In the genomic region with DNA sequence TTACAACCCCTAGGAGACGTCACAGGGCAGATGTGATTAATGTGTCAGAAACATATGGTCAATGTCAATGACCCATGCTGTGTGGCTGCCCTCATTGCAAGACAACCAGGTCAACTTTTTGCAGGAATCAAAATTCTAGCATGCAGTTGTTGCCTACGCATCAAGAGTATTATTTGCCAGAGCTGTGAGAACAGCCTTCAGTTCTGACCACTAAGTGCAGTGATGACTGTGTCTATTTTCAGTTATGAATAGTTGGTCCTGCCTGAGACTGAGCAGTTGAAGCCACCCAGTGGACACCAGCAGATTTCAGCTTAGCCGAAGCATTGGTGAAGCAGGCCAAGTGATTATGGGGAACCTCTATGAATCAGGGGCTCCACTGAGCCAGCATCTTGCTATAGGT, we compare ENCODE assay signal across 7 cellular contexts. TPM values are rescaled to one million over a fixed set of nuclear protein-coding genes. Genes with fewer than 3 reads are reported as not detected.
DNase-seq lines count a peak whose midpoint lies in the region; ATAC-seq and TF ChIP-seq lines count a peak whose summit lies in the region.

No MANE protein-coding gene starts in this region.

- TF ChIP-seq POLR2A in tibial nerve (IDR thresholded peaks at IDR 0.05), result no peak

- no peak overlapping the region for H3K4me3 ChIP-seq in tibial nerve

- no peaks in the 10 kb centered on the region for H3K27me3 ChIP-seq in tibial nerve

- H3K27ac Mint-ChIP-seq in stimulated activated memory B cell treated with anti-CD40 and anti-IgM and Interleukin-4, amounts not matched to agents 10 μg/mL and 1 μg/mL and 100 μg/mL, for 72 hours, result no peak overlapping the region

- H3K9me3 ChIP-seq in tibial nerve, result no peaks in the 10 kb centered on the region

- no peak overlapping the region for H3K27ac ChIP-seq in tibial nerve

- no peaks in the 10 kb centered on the region for H3K27me3 Mint-ChIP-seq in stimulated activated memory B cell treated with anti-CD40 and anti-IgM and Interleukin-4, amounts not matched to agents 10 μg/mL and 1 μg/mL and 100 μg/mL, for 72 hours

- no peak for TF ChIP-seq EP300 in tibial nerve (IDR thresholded peaks at IDR 0.05)

- ATAC-seq in HG02678 (IDR thresholded peaks at IDR 0.05; ENCODE audit: unreplicated experiment), result peak; percentile 88
- ATAC-seq in stimulated activated memory B cell treated with anti-CD40 and anti-IgM and Interleukin-4, amounts not matched to agents 10 μg/mL and 1 μg/mL and 100 μg/mL, for 72 hours, result peak; percentile 74

- H3K4me1 Mint-ChIP-seq in stimulated activated memory B cell treated with anti-CD40 and anti-IgM and Interleukin-4, amounts not matched to agents 10 μg/mL and 1 μg/mL and 100 μg/mL, for 72 hours, result no peaks in the 10 kb centered on the region

- no peak overlapping the region for H3K4me3 Mint-ChIP-seq in stimulated activated memory B cell treated with anti-CD40 and anti-IgM and Interleukin-4, amounts not matched to agents 10 μg/mL and 1 μg/mL and 100 μg/mL, for 72 hours

- peaks cover 0 to 15% (median 0%) of the 10 kb centered on the region in 4 donors for H3K4me1 ChIP-seq in tibial nerve

- no peak for TF ChIP-seq CTCF in tibial nerve (IDR thresholded peaks at IDR 0.05)

- no peaks in the 10 kb centered on the region for H3K9me3 Mint-ChIP-seq in stimulated activated memory B cell treated with anti-CD40 and anti-IgM and Interleukin-4, amounts not matched to agents 10 μg/mL and 1 μg/mL and 100 μg/mL, for 72 hours

- WGBS in tibial nerve, 2 donors, result 89 to 91% methylated on average over 3 of the region's 3 CpGs

- peaks cover 48% of the 10 kb centered on the region for H3K36me3 Mint-ChIP-seq in stimulated activated memory B cell treated with anti-CD40 and anti-IgM and Interleukin-4, amounts not matched to agents 10 μg/mL and 1 μg/mL and 100 μg/mL, for 72 hours

- peak; percentile 23 for DNase-seq in GM19240 (ENCODE audit: insufficient read length, low spot score)
- DNase-seq in LHCN-M2 (ENCODE audit: low read depth), result peak; percentile 28
- DNase-seq in mesenteric fat pad (ENCODE audit: low spot score), result no peak
- DNase-seq in tibial nerve (ENCODE audit: low spot score in 2 of 2), result no peak
- no peak for DNase-seq in HPDE6-E6E7 (ENCODE audit: extremely low spot score)

- peaks cover 0 to 36% (median 0%) of the 10 kb centered on the region in 3 donors for H3K36me3 ChIP-seq in tibial nerve

RNA-seq across cellular contexts. Expression of a gene that starts 47.3 kb away (rescaled TPM):
- 11.2 and 12.6 TPM in 2 replicates for total RNA-seq in LHCN-M2 (2014; rRNA removed)
- 15.3 TPM for polyA plus RNA-seq in LHCN-M2 (2012)
- 28.1 TPM for total RNA-seq in mesenteric fat pad
- total RNA-seq in tibial nerve, result 10 to 100 TPM; 19.2 to 52.2 (median 22.1) TPM

Comparison
In these comparisons a context has a peak if more than half of its experiments do, and no peak if none do; other contexts are left out.
1. DNase-seq: peak in GM19240 (single experiment) and LHCN-M2 (single experiment); none in mesenteric fat pad (single experiment), tibial nerve (0 of 2) and HPDE6-E6E7 (single experiment).